Comparison of ENCODE assay signal across 8 cellular contexts in genomic region chr16:67393111-67393789, GRCh38. TPM values are rescaled to one million over a fixed set of nuclear protein-coding genes. Genes with fewer than 3 reads are reported as not detected.
DNase-seq lines count a peak whose midpoint lies in the region; ATAC-seq and TF ChIP-seq lines count a peak whose summit lies in the region.

Gene TPPP3 (minus strand): TSS chr16:67393498. CDS start chr16:67391111, 2,387 bp downstream.

- H3K27me3 ChIP-seq in body of pancreas = peaks cover 0 to 7% of the 10 kb centered on the region in 2 donors

- H3K36me3 ChIP-seq in body of pancreas (replicated peaks in 1 of 2; ENCODE audit: insufficient read depth in 1 of 2, low read depth in 2 of 2) = no peaks in the 10 kb centered on the region

- intact Hi-C loops in body of pancreas (cut with DNase I) = no loop called here

- peak; percentile 15 to 19 for DNase-seq in activated CD4-positive, alpha-beta T cell treated with anti-CD3 and anti-CD28 coated beads for 4 hours
- DNase-seq in activated CD4-positive, alpha-beta T cell treated with anti-CD3 and anti-CD28 coated beads, Interleukin-2, amount 50 U/mL, for 4 hours = no peak
- DNase-seq in OCI-M1 (lab: John Stamatoyannopoulos, UW) (peak; percentile 17), body of pancreas (peak; percentile 87 to 91 (median 90)), hippocampal formation (lab: John Stamatoyannopoulos, UW) (peak; percentile 75 to 86), pons (ENCODE audit: low spot score) (peak; percentile 82)

- peaks cover 53% of the 10 kb centered on the region for H3K4me1 ChIP-seq in body of pancreas

- whole genome bisulfite sequencing in body of pancreas, 2 donors = 3% methylated on average over 56 of the region's 56 CpGs; no CpG with 5 or more reads in 1 of the 2 donors

- H3K4me3 ChIP-seq in body of pancreas = no peak within 1 kb of the TSS

- ATAC-seq in body of pancreas (peak; percentile 73), HG02642 (IDR thresholded peaks at IDR 0.05; ENCODE audit: poor library complexity, unreplicated experiment) (no peak), HG02970 (IDR thresholded peaks at IDR 0.05; ENCODE audit: low FRiP score, unreplicated experiment) (no peak)

- H3K27ac ChIP-seq in body of pancreas = peak within 1 kb of the TSS in 3 of 4 donors; percentile 52 to 72 (median 72)

- peak; percentile 47 to 85 (median 71) for TF ChIP-seq CTCF in body of pancreas (IDR thresholded peaks at IDR 0.05)

- TF ChIP-seq POLR2A in body of pancreas (IDR thresholded peaks at IDR 0.05) = peak; percentile 27 to 61 (median 54)

- H3K9me3 ChIP-seq in body of pancreas = no peaks in the 10 kb centered on the region

RNA-seq across cellular contexts. Expression of gene TPPP3, which starts in this region (rescaled TPM):
- total RNA-seq in body of pancreas = 10 to 100 TPM; 11.2 to 30.0 TPM

Comparison
In these comparisons a context has a peak if more than half of its experiments do, and no peak if none do; other contexts are left out.
1. DNase-seq: peak in activated CD4-positive, alpha-beta T cell treated with anti-CD3 and anti-CD28 coated beads for 4 hours (2 of 2), OCI-M1 (single experiment), body of pancreas (4 of 4), hippocampal formation (2 of 2) and pons (single experiment); none in activated CD4-positive, alpha-beta T cell treated with anti-CD3 and anti-CD28 coated beads, Interleukin-2, amount 50 U/mL, for 4 hours (0 of 2).